8 cellular contexts compared by ENCODE assay signal in genomic region chr1:101520302-101520701, GRCh38.
A peak's percentile ranks its signal among the peaks of the same experiment; 100 is the strongest.
DNase-seq lines count a peak whose midpoint lies in the region; ATAC-seq lines count a peak whose summit lies in the region.

No MANE protein-coding gene starts in this region.

- no peak overlapping the region for H3K27ac Mint-ChIP-seq in activated CD4-positive, alpha-beta T cell treated with anti-CD3 and anti-CD28 coated beads, Interleukin-2, amount 10 ng/mL, durations not matched to agents 7 days and 5 days
- H3K27ac Mint-ChIP-seq in stimulated activated naive CD8-positive, alpha-beta T cell treated with anti-CD3 and anti-CD28 coated beads, Interleukin-15, amount 100 ng/mL, for 72 hours, result no peak overlapping the region

- no peaks in the 10 kb centered on the region for H3K9me3 Mint-ChIP-seq in activated CD4-positive, alpha-beta T cell treated with anti-CD3 and anti-CD28 coated beads, Interleukin-2, amount 10 ng/mL, durations not matched to agents 7 days and 5 days
- H3K9me3 Mint-ChIP-seq in stimulated activated naive CD8-positive, alpha-beta T cell treated with anti-CD3 and anti-CD28 coated beads, Interleukin-15, amount 100 ng/mL, for 72 hours, result peaks cover 10 to 16% of the 10 kb centered on the region in 2 donors

- peak; percentile 81 for ATAC-seq in GM18520 (IDR thresholded peaks at IDR 0.05; ENCODE audit: unreplicated experiment)
- peak; percentile 93 for ATAC-seq in HG02870 (IDR thresholded peaks at IDR 0.05; ENCODE audit: unreplicated experiment)
- ATAC-seq in stimulated activated naive CD8-positive, alpha-beta T cell treated with anti-CD3 and anti-CD28 coated beads, Interleukin-15, amount 100 ng/mL, for 72 hours, result peak; percentile 65

- H3K4me3 Mint-ChIP-seq in activated CD4-positive, alpha-beta T cell treated with anti-CD3 and anti-CD28 coated beads, Interleukin-2, amount 10 ng/mL, durations not matched to agents 7 days and 5 days, result no peak overlapping the region
- no peak overlapping the region for H3K4me3 Mint-ChIP-seq in stimulated activated naive CD8-positive, alpha-beta T cell treated with anti-CD3 and anti-CD28 coated beads, Interleukin-15, amount 100 ng/mL, for 72 hours

- DNase-seq in DMS 273 treated with DMSO at 0.1 percent for 48 hours (lab: John Stamatoyannopoulos, UW) (peak; percentile 8), NCI-H1694 (lab: John Stamatoyannopoulos, UW) (peak; percentile 26), hepatic stellate cell (ENCODE audit: low spot score) (peak; percentile 6), occipital lobe (lab: John Stamatoyannopoulos, UW) (no peak)
- peak; percentile 30 for DNase-seq in activated CD4-positive, alpha-beta T cell treated with anti-CD3 and anti-CD28 coated beads, Interleukin-2, amount 10 ng/mL, durations not matched to agents 7 days and 5 days
- DNase-seq in stimulated activated naive CD8-positive, alpha-beta T cell treated with anti-CD3 and anti-CD28 coated beads, Interleukin-15, amount 100 ng/mL, for 72 hours, result peak; percentile 16 to 18

- CTCF ChIA-PET in activated CD4-positive, alpha-beta T cell treated with anti-CD3 and anti-CD28 coated beads, Interleukin-2, amount 10 ng/mL, durations not matched to agents 7 days and 5 days (lab: Charles Lee), result interaction anchor here (1.2 kb wide), 2 partner anchors 10 to 48 kb away, joined by 3 to 4 read pairs; no protein-coding TSS in a partner anchor

- H3K27me3 Mint-ChIP-seq in activated CD4-positive, alpha-beta T cell treated with anti-CD3 and anti-CD28 coated beads, Interleukin-2, amount 10 ng/mL, durations not matched to agents 7 days and 5 days, result peaks cover 23% of the 10 kb centered on the region
- H3K27me3 Mint-ChIP-seq in stimulated activated naive CD8-positive, alpha-beta T cell treated with anti-CD3 and anti-CD28 coated beads, Interleukin-15, amount 100 ng/mL, for 72 hours, result no peaks in the 10 kb centered on the region

- peaks cover 6% of the 10 kb centered on the region for H3K4me1 Mint-ChIP-seq in activated CD4-positive, alpha-beta T cell treated with anti-CD3 and anti-CD28 coated beads, Interleukin-2, amount 10 ng/mL, durations not matched to agents 7 days and 5 days
- no peaks in the 10 kb centered on the region for H3K4me1 Mint-ChIP-seq in stimulated activated naive CD8-positive, alpha-beta T cell treated with anti-CD3 and anti-CD28 coated beads, Interleukin-15, amount 100 ng/mL, for 72 hours

- H3K36me3 Mint-ChIP-seq in activated CD4-positive, alpha-beta T cell treated with anti-CD3 and anti-CD28 coated beads, Interleukin-2, amount 10 ng/mL, durations not matched to agents 7 days and 5 days (ENCODE audit: low read depth), result no peaks in the 10 kb centered on the region

- POLR2A ChIA-PET in activated CD4-positive, alpha-beta T cell treated with anti-CD3 and anti-CD28 coated beads, Interleukin-2, amount 10 ng/mL, durations not matched to agents 7 days and 5 days (lab: Charles Lee), result no interaction called here
